ENCODE assay signal across 18 cellular contexts in genomic region chr18:22713511-22713910, GRCh38.
"Had no signal": no experiment of that assay in that cellular context is flagged by ENCODE, and none has a peak within 500 bp of the region (broad histone marks: within the 10 kb centered on the region; RNA-seq: fewer than 3 reads in every experiment).

No MANE protein-coding gene starts in this region.

- H3K4me1 Mint-ChIP-seq: activated CD8-positive, alpha-beta memory T cell treated with anti-CD3 and anti-CD28 coated beads, Interleukin-2, amount 10 ng/mL, durations not matched to agents 7 days and 5 days; activated naive CD8-positive, alpha-beta T cell treated with anti-CD3 and anti-CD28 coated beads for 36 hours had no signal

- H3K36me3 ChIP-seq: pancreas, thyroid gland, vagina had no signal

- DNase-seq: activated CD4-positive, alpha-beta T cell treated with anti-CD3 and anti-CD28 coated beads for 1 hour; activated CD4-positive, alpha-beta T cell treated with anti-CD3 and anti-CD28 coated beads, Interleukin-2, amount 50 U/mL, for 48 hours; activated CD8-positive, alpha-beta memory T cell treated with anti-CD3 and anti-CD28 coated beads, Interleukin-2, amount 10 ng/mL, durations not matched to agents 7 days and 5 days; activated gamma-delta T cell treated with Interleukin-2 at 50 U/mL for 16 hours; activated naive CD8-positive, alpha-beta T cell treated with anti-CD3 and anti-CD28 coated beads for 36 hours; activated T-cell treated with anti-CD3 and anti-CD28 coated beads, Interleukin-2, amount 50 U/mL, for 72 hours; aorta; caudate nucleus; effector memory CD8-positive, alpha-beta T cell; nephron progenitor cell; pancreas; retina; thyroid gland had no signal

- ATAC-seq: activated CD8-positive, alpha-beta memory T cell treated with anti-CD3 and anti-CD28 coated beads, Interleukin-2, amount 10 ng/mL, durations not matched to agents 7 days and 5 days; activated T-cell treated with anti-CD3 and anti-CD28 coated beads, Interleukin-2, amount 50 U/mL, for 72 hours; effector memory CD8-positive, alpha-beta T cell; pancreas had no signal

- H3K27me3 ChIP-seq: pancreas, thyroid gland, vagina had no signal

- H3K9me3 Mint-ChIP-seq: activated naive CD8-positive, alpha-beta T cell treated with anti-CD3 and anti-CD28 coated beads for 36 hours; activated T-cell treated with anti-CD3 and anti-CD28 coated beads, Interleukin-2, amount 50 U/mL, for 72 hours; dendritic cell treated with granulocyte-macrophage colony-stimulating factor and Interleukin-4, amounts not matched to agents 40 ng/mL and 50 ng/mL, for 4 days; effector memory CD8-positive, alpha-beta T cell; nephron progenitor cell; T-helper 2 cell treated with Interferon-gamma antibody and Interleukin-4, amounts not matched to agents 5 μg/mL and 100 μg/mL, for 36 hours had no signal

- H3K27ac Mint-ChIP-seq: activated CD8-positive, alpha-beta memory T cell treated with anti-CD3 and anti-CD28 coated beads, Interleukin-2, amount 10 ng/mL, durations not matched to agents 7 days and 5 days; activated naive CD8-positive, alpha-beta T cell treated with anti-CD3 and anti-CD28 coated beads for 36 hours; activated T-cell treated with anti-CD3 and anti-CD28 coated beads, Interleukin-2, amount 50 U/mL, for 72 hours; dendritic cell treated with granulocyte-macrophage colony-stimulating factor and Interleukin-4, amounts not matched to agents 40 ng/mL and 50 ng/mL, for 4 days; effector memory CD8-positive, alpha-beta T cell; T-helper 2 cell treated with Interferon-gamma antibody and Interleukin-4, amounts not matched to agents 5 μg/mL and 100 μg/mL, for 36 hours had no signal

- H3K9me3 ChIP-seq: pancreas, thyroid gland, vagina had no signal

- H3K4me3 ChIP-seq: pancreas, skin epidermis, thyroid gland, vagina had no signal

- H3K27ac ChIP-seq: epithelial cell of prostate, pancreas, skin epidermis, thyroid gland, vagina had no signal

- H3K36me3 Mint-ChIP-seq: activated CD8-positive, alpha-beta memory T cell treated with anti-CD3 and anti-CD28 coated beads, Interleukin-2, amount 10 ng/mL, durations not matched to agents 7 days and 5 days; activated naive CD8-positive, alpha-beta T cell treated with anti-CD3 and anti-CD28 coated beads for 36 hours had no signal

- H3K4me3 Mint-ChIP-seq: activated CD8-positive, alpha-beta memory T cell treated with anti-CD3 and anti-CD28 coated beads, Interleukin-2, amount 10 ng/mL, durations not matched to agents 7 days and 5 days; activated naive CD8-positive, alpha-beta T cell treated with anti-CD3 and anti-CD28 coated beads for 36 hours; activated T-cell treated with anti-CD3 and anti-CD28 coated beads, Interleukin-2, amount 50 U/mL, for 72 hours; dendritic cell treated with granulocyte-macrophage colony-stimulating factor and Interleukin-4, amounts not matched to agents 40 ng/mL and 50 ng/mL, for 4 days; effector memory CD8-positive, alpha-beta T cell; nephron progenitor cell; T-helper 2 cell treated with Interferon-gamma antibody and Interleukin-4, amounts not matched to agents 5 μg/mL and 100 μg/mL, for 36 hours had no signal

- H3K27me3 Mint-ChIP-seq: dendritic cell treated with granulocyte-macrophage colony-stimulating factor and Interleukin-4, amounts not matched to agents 40 ng/mL and 50 ng/mL, for 4 days had no signal
